5 cellular contexts compared by ENCODE assay signal in genomic region chr16:83027973-83028372, GRCh38.
"Had no signal": no experiment of that assay in that cellular context is flagged by ENCODE, and none has a peak within 500 bp of the region (broad histone marks: within the 10 kb centered on the region; RNA-seq: fewer than 3 reads in every experiment).

No MANE protein-coding gene starts in this region.

- H3K4me3 ChIP-seq: GM23338 had no signal

- DNase-seq: H9, HCEC 1CT, KBM-7 had no signal

- H3K36me3 Mint-ChIP-seq: IgD-negative memory B cell had no signal

- H3K4me2 ChIP-seq: GM23338 had no signal

- ATAC-seq: GM23338 had no signal

- H3K4me3 Mint-ChIP-seq: GM23338, H9, IgD-negative memory B cell had no signal

- H3K27ac Mint-ChIP-seq: GM23338, H9, IgD-negative memory B cell had no signal

- H3K4me1 Mint-ChIP-seq: GM23338, H9, IgD-negative memory B cell had no signal

- H2AFZ ChIP-seq: GM23338 had no signal
